27 cellular contexts compared by ENCODE assay signal in the genomic region with DNA sequence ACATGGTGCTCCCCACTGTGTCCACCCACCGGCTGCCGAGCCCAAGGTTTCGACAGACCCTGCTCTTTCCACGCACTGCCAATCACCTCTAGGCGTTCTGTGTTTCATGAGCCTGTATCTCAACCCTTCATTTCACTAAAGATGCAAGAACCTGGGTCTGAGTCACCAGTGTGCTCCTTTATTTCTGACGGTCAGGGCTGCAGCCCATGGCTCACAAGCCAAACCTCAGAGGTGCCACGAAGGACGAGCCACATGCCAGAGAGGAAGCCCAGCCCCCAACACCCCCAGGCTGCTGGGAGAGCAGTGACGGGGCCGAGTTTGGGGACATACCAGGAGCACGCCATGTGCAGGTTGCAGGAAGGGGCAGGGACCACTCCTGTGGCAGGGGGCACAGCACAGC.
DNase-seq lines count a peak whose midpoint lies in the region; ATAC-seq and TF ChIP-seq lines count a peak whose summit lies in the region.
"Had no signal": no experiment of that assay in that cellular context is flagged by ENCODE, and none has a peak within 500 bp of the region (broad histone marks: within the 10 kb centered on the region; RNA-seq: fewer than 3 reads in every experiment).

No MANE protein-coding gene starts in this region.

- ATAC-seq in GM18861 (IDR thresholded peaks at IDR 0.05; ENCODE audit: unreplicated experiment) (no peak), HG02588 (IDR thresholded peaks at IDR 0.05; ENCODE audit: unreplicated experiment) (no peak)
- ATAC-seq: A549, K562 had no signal

- peaks cover 13% of the 10 kb centered on the region for H3K27me3 Mint-ChIP-seq in neural progenitor cell (ENCODE audit: insufficient read depth, low read depth)

- H3K4me1 ChIP-seq in HEK293 (ENCODE audit: control insufficient read depth, insufficient read depth, low read length) (no peaks in the 10 kb centered on the region; the same call in 1 of the 2 replicates), neural progenitor cell (no peaks in the 10 kb centered on the region)
- H3K4me1 ChIP-seq: A549, HAP-1 had no signal

- no peak overlapping the region for H3K4me2 ChIP-seq in neural progenitor cell
- H3K4me2 ChIP-seq: A549 had no signal

- H3K9me3 Mint-ChIP-seq in neural progenitor cell: peaks cover 5% of the 10 kb centered on the region

- H3K9me3 ChIP-seq in HEK293 (ENCODE audit: control insufficient read depth, insufficient read depth, low read depth, low read length) (no peaks in the 10 kb centered on the region), neural progenitor cell (ENCODE audit: low read depth) (no peaks in the 10 kb centered on the region)
- H3K9me3 ChIP-seq: A549, HAP-1 had no signal

- peak; percentile 5 for DNase-seq in A172 (ENCODE audit: low spot score)
- DNase-seq in astrocyte of the hippocampus (ENCODE audit: low read depth, low spot score): peak; percentile 85
- no peak for DNase-seq in neural progenitor cell (ENCODE audit: low spot score)
- DNase-seq in NCI-H1092 treated with DMSO at 0.1 percent for 48 hours (lab: John Stamatoyannopoulos, UW): no peak
- no peak for DNase-seq in activated CD8-positive, alpha-beta memory T cell treated with anti-CD3 and anti-CD28 coated beads, Interleukin-2, amount 50 U/mL, for 4 hours
- DNase-seq: C1 segment of cervical spinal cord; CD4-positive, alpha-beta memory T cell; COR-L47; DMS53; GOT3; Kasumi-1; MV-4-11; NCI-H1105 treated with DMSO at 0.1 percent for 48 hours; NCI-H2029 treated with DMSO at 0.1 percent for 48 hours; NCI-H446 treated with DMSO at 0.1 percent for 48 hours; NCI-H526; NCI-H82; SIG-M5; SW 1271 had no signal

- no peak overlapping the region for H3K27ac ChIP-seq in HEK293 (ENCODE audit: extremely low read depth, low read depth, low read length)
- H3K27ac ChIP-seq in neural progenitor cell: no peak overlapping the region
- H3K27ac ChIP-seq: A549, RWPE1, SK-N-MC had no signal

- H3K4me3 ChIP-seq in HEK293 (ENCODE audit: low read depth, low read length) (no peak overlapping the region), neural progenitor cell (no peak overlapping the region)
- H3K4me3 ChIP-seq: A549, HAP-1, K562, SK-N-MC had no signal

- H3K79me2 ChIP-seq in neural progenitor cell (ENCODE audit: low read depth): no peaks in the 10 kb centered on the region

- no peak for TF ChIP-seq CTCF in HEK293 (tag by site-specific recombination; IDR thresholded peaks at IDR 0.05)
- TF ChIP-seq CTCF in neural progenitor cell (IDR thresholded peaks at IDR 0.05): no peak

- peaks cover 5% of the 10 kb centered on the region for H3K4me1 Mint-ChIP-seq in neural progenitor cell

- H3F3A ChIP-seq in neural progenitor cell (ENCODE audit: low read depth): no peaks in the 10 kb centered on the region

- peak overlapping the region; percentile 68 for H3K27ac Mint-ChIP-seq in neural progenitor cell
- H3K27ac Mint-ChIP-seq: CD4-positive, alpha-beta memory T cell had no signal

- no peak overlapping the region for H3K4me3 Mint-ChIP-seq in neural progenitor cell
- H3K4me3 Mint-ChIP-seq: CD4-positive, alpha-beta memory T cell had no signal

- H3K36me3 ChIP-seq in HEK293 (ENCODE audit: control insufficient read depth in 2 of 2, insufficient read depth in 1 of 2, low read length in 2 of 2) (no peaks in the 10 kb centered on the region), neural progenitor cell (no peaks in the 10 kb centered on the region)
- H3K36me3 ChIP-seq: HAP-1 had no signal

- CTCF ChIA-PET in HEK293 (lab: Yijun Ruan, JAX): no interaction called here

- H3K27me3 ChIP-seq in neural progenitor cell: no peaks in the 10 kb centered on the region

- no peaks in the 10 kb centered on the region for H3K36me3 Mint-ChIP-seq in neural progenitor cell
- H3K36me3 Mint-ChIP-seq: CD4-positive, alpha-beta memory T cell had no signal

- no peaks in the 10 kb centered on the region for H4K20me1 ChIP-seq in neural progenitor cell (ENCODE audit: low read depth)

- no peak overlapping the region for H3K9ac ChIP-seq in neural progenitor cell

- no peak overlapping the region for H2AFZ ChIP-seq in neural progenitor cell (replicated peaks)

- POLR2A ChIA-PET in HEK293 (lab: Yijun Ruan, JAX): no interaction called here

TF ChIP-seq in HEK293, 187 proteins besides CTCF, POLR2A, EP300 and RAD21:
- peak; percentile 40; the same call in 1 of the 2 replicates for TF ChIP-seq ZIC2 (tag by site-specific recombination; IDR thresholded peaks at IDR 0.05)
- TF ChIP-seq, protein P1, sequence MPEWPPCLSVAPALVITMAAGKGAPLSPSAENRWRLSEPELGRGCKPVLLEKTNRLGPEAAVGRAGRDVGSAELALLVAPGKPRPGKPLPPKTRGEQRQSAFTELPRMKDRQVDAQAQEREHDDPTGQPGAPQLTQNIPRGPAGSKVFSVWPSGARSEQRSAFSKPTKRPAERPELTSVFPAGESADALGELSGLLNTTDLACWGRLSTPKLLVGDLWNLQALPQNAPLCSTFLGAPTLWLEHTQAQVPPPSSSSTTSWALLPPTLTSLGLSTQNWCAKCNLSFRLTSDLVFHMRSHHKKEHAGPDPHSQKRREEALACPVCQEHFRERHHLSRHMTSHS (tag by site-specific recombination; IDR thresholded peaks at IDR 0.05): no peak

Comparison
In these comparisons a context has a peak if more than half of its experiments do, and no peak if none do; other contexts are left out.
1. DNase-seq: peak in A172 (single experiment) and astrocyte of the hippocampus (single experiment); none in neural progenitor cell (single experiment), NCI-H1092 treated with DMSO at 0.1 percent for 48 hours (single experiment) and activated CD8-positive, alpha-beta memory T cell treated with anti-CD3 and anti-CD28 coated beads, Interleukin-2, amount 50 U/mL, for 4 hours (single experiment).